ENCODE assay signal across 16 cellular contexts in the genomic region with DNA sequence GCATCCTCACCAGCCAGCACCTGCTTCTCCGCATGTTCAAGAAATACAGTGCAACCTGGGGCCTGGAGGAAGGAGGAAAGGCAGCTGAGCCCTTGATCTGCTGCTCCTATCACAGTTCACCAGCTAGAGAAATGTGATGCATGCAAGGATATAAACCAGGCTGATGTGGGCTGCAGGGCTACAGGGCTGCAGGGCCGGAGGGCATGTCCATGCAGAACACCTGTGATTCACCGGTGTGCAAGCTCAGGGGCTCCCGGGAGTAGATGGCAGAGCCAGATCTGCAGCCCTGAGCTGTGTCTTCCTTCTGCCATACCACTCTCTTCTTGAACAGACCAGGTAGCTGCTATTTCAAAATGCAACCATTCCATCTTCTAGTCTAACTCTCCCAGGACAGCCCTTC.
DNase-seq lines count a peak whose midpoint lies in the region; ATAC-seq and TF ChIP-seq lines count a peak whose summit lies in the region.
"Had no signal": no experiment of that assay in that cellular context is flagged by ENCODE, and none has a peak within 500 bp of the region (broad histone marks: within the 10 kb centered on the region; RNA-seq: fewer than 3 reads in every experiment).

No MANE protein-coding gene starts in this region.

- TF ChIP-seq CTCF in heart left ventricle (IDR thresholded peaks at IDR 0.05), result no peak
- TF ChIP-seq CTCF in foreskin keratinocyte (conservative IDR thresholded peaks at IDR 0.05), result no peak
- no peak for TF ChIP-seq CTCF in spleen (IDR thresholded peaks at IDR 0.05 in 8 of 11, conservative IDR thresholded peaks at IDR 0.05 in 3 of 11)
- no peak for TF ChIP-seq CTCF in CD8-positive, alpha-beta T cell (IDR thresholded peaks at IDR 0.05)

- H3K4me1 ChIP-seq in heart left ventricle (peaks cover 12 to 77% (median 57%) of the 10 kb centered on the region in 12 donors), right cardiac atrium (ENCODE audit: control insufficient read depth, insufficient read depth, low read length) (peaks cover 38% of the 10 kb centered on the region), foreskin keratinocyte (peaks cover 27% of the 10 kb centered on the region), spleen (peaks cover 27 to 61% (median 45%) of the 10 kb centered on the region in 6 donors)
- H3K4me1 ChIP-seq in CD8-positive, alpha-beta T cell (ENCODE audit: insufficient read depth, low read length), result no peaks in the 10 kb centered on the region
- H3K4me1 ChIP-seq: A549 had no signal

- H3K4me3 Mint-ChIP-seq in CD8-positive, alpha-beta T cell, result no peak overlapping the region
- H3K4me3 Mint-ChIP-seq: CD4-positive, alpha-beta memory T cell; IgD-negative memory B cell had no signal

- H3K27me3 Mint-ChIP-seq in CD8-positive, alpha-beta T cell (ENCODE audit: low read depth), result no peaks in the 10 kb centered on the region
- H3K27me3 Mint-ChIP-seq: CD4-positive, alpha-beta memory T cell had no signal

- 93 to 100% (median 95%) methylated on average over 1 to 4 of the region's 4 CpGs for WGBS in heart left ventricle, 4 donors
- 95% methylated on average over 4 of the region's 4 CpGs for WGBS in right cardiac atrium
- 71 to 95% (median 92%) methylated on average over 2 to 4 of the region's 4 CpGs for WGBS in spleen, 5 donors

- H3K36me3 Mint-ChIP-seq in CD8-positive, alpha-beta T cell, result no peaks in the 10 kb centered on the region
- H3K36me3 Mint-ChIP-seq: CD4-positive, alpha-beta memory T cell; IgD-negative memory B cell had no signal

- H3K9me3 ChIP-seq in heart left ventricle (no peaks in the 10 kb centered on the region), right cardiac atrium (ENCODE audit: control insufficient read depth, low read length) (no peaks in the 10 kb centered on the region), spleen (no peaks in the 10 kb centered on the region)
- H3K9me3 ChIP-seq in CD8-positive, alpha-beta T cell (ENCODE audit: low read length), result no peaks in the 10 kb centered on the region
- H3K9me3 ChIP-seq: A549, BLaER1, SJSA1 had no signal

- peak overlapping the region in 10 of 12 donors; percentile 87 to 98 (median 94) for H3K27ac ChIP-seq in heart left ventricle
- H3K27ac ChIP-seq in right cardiac atrium (ENCODE audit: low read length), result no peak overlapping the region
- H3K27ac ChIP-seq in angular gyrus (ENCODE audit: low read depth, low read length), result peak overlapping the region; percentile 51
- no peak overlapping the region for H3K27ac ChIP-seq in foreskin keratinocyte
- peak overlapping the region in 6 of 8 donors; percentile 13 to 85 (median 80) for H3K27ac ChIP-seq in spleen
- no peak overlapping the region for H3K27ac ChIP-seq in CD8-positive, alpha-beta T cell (ENCODE audit: low read depth, low read length)
- H3K27ac ChIP-seq: A549, BLaER1, SJSA1 had no signal

- CTCF ChIA-PET in CD8-positive, alpha-beta T cell (lab: Charles Lee), result interaction anchor here (1.0 to 1.2 kb wide), 2 partner anchors 8 to 38 kb away, joined by 3 to 5 read pairs; no protein-coding TSS in a partner anchor

- no peak for TF ChIP-seq POLR2A in heart left ventricle (IDR thresholded peaks at IDR 0.05)
- no peak for TF ChIP-seq POLR2A in spleen (IDR thresholded peaks at IDR 0.05)

- H3K9me3 Mint-ChIP-seq in CD8-positive, alpha-beta T cell, result no peaks in the 10 kb centered on the region
- H3K9me3 Mint-ChIP-seq: CD4-positive, alpha-beta memory T cell; IgD-negative memory B cell had no signal

- peaks cover 10% of the 10 kb centered on the region for H3K4me1 Mint-ChIP-seq in CD8-positive, alpha-beta T cell (ENCODE audit: low read depth)

- H3K27me3 ChIP-seq in heart left ventricle, result no peaks in the 10 kb centered on the region
- no peaks in the 10 kb centered on the region for H3K27me3 ChIP-seq in right cardiac atrium (ENCODE audit: control insufficient read depth, insufficient read depth)
- H3K27me3 ChIP-seq in foreskin keratinocyte, result no peaks in the 10 kb centered on the region
- H3K27me3 ChIP-seq in spleen (replicated peaks in 1 of 7), result no peaks in the 10 kb centered on the region
- H3K27me3 ChIP-seq in CD8-positive, alpha-beta T cell (ENCODE audit: insufficient read depth, low read length), result no peaks in the 10 kb centered on the region
- H3K27me3 ChIP-seq: BLaER1, SJSA1 had no signal

- H3K36me3 ChIP-seq in heart left ventricle (no peaks in the 10 kb centered on the region), spleen (peaks cover 0 to 9% (median 0%) of the 10 kb centered on the region in 6 donors)
- no peaks in the 10 kb centered on the region for H3K36me3 ChIP-seq in CD8-positive, alpha-beta T cell (ENCODE audit: insufficient read depth, low read length)
- H3K36me3 ChIP-seq: BLaER1, SJSA1 had no signal

- H3K4me3 ChIP-seq in heart left ventricle (no peak overlapping the region), right cardiac atrium (ENCODE audit: low read length) (no peak overlapping the region), spleen (no peak overlapping the region)
- no peak overlapping the region for H3K4me3 ChIP-seq in CD8-positive, alpha-beta T cell (ENCODE audit: low read depth, low read length)
- H3K4me3 ChIP-seq: A549, BLaER1, SJSA1 had no signal

- DNase-seq in heart left ventricle (no peak), right cardiac atrium (no peak), foreskin keratinocyte (peak; percentile 76 to 82), spleen (no peak), GF-D8 (lab: John Stamatoyannopoulos, UW) (no peak)
- no peak for DNase-seq in CD8-positive, alpha-beta T cell
- DNase-seq: CD4-positive, alpha-beta memory T cell; HCEC 1CT; Kasumi-1; NCI-H1694 treated with DMSO at 0.1 percent for 48 hours had no signal

- ATAC-seq in heart left ventricle, result no peak
- no peak for ATAC-seq in right cardiac atrium
- peak; percentile 87 for ATAC-seq in foreskin keratinocyte
- ATAC-seq in GM19328 (IDR thresholded peaks at IDR 0.05; ENCODE audit: unreplicated experiment), result no peak
- ATAC-seq in CD8-positive, alpha-beta T cell, result no peak
- ATAC-seq: A549 had no signal

- POLR2A ChIA-PET in CD8-positive, alpha-beta T cell (lab: Charles Lee), result no interaction called here

- H3K27ac Mint-ChIP-seq in CD8-positive, alpha-beta T cell, result no peak overlapping the region
- H3K27ac Mint-ChIP-seq: CD4-positive, alpha-beta memory T cell had no signal

- intact Hi-C loops in heart left ventricle (cut with DNase I) (loop anchor here in 3 of 10 donors (5.0 to 10.0 kb wide), 2 partner anchors 37 to 391 kb away; no protein-coding TSS in a partner anchor), right cardiac atrium (cut with DNase I) (loop anchor here in 1 of 4 donors (5.0 kb wide), 1 partner anchor 318 kb away; no protein-coding TSS in a partner anchor), spleen (cut with DNase I; ENCODE audit: low total_unique reads) (no loop called here)
- intact Hi-C loops in CD8-positive, alpha-beta T cell (cut with DNase I, micrococcal nuclease), result no loop called here

Comparison
In these comparisons a context has a peak if more than half of its experiments do, and no peak if none do; other contexts are left out.
1. H3K27ac ChIP-seq: peak in heart left ventricle (10 of 12), angular gyrus (single experiment) and spleen (6 of 8); none in right cardiac atrium (single experiment), foreskin keratinocyte (single experiment) and CD8-positive, alpha-beta T cell (single experiment).
2. DNase-seq: peak in foreskin keratinocyte (2 of 2); none in heart left ventricle (0 of 5), right cardiac atrium (0 of 3), spleen (single experiment), CD8-positive, alpha-beta T cell (0 of 7) and GF-D8 (single experiment).